ENCODE assay signal across 8 cellular contexts in the genomic region with DNA sequence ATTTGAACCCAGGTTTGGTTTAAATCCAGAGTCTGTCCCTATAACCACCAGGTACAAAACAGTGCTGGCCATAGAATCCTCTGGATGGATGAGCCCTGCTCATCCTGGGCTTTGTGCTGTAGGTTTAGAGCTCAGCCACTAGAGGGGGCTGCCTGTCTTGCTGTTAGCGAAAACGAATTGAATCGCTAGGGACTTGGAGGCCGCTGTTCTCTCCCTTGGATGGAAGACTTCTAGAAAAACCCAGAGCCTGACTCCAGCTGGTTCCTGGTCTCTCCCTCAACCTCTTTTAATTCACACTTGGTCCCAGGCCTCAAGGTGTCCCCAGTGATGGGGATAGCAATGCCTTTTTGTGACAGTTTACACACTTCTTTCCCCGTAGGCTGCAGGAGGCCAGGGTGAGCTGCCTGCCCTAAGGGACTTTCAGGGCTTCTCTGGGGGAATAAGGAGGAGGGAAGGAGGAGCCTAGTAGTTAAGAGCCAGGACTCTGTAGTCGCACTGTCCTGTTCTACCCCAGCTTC. TPM values are rescaled to one million over a fixed set of nuclear protein-coding genes. Genes with fewer than 3 reads are reported as not detected.
DNase-seq lines count a peak whose midpoint lies in the region; ATAC-seq, FAIRE-seq and TF ChIP-seq lines count a peak whose summit lies in the region.

No MANE protein-coding gene starts in this region.

- H3K27me3 ChIP-seq in GM12878 (replicated peaks in 1 of 2; ENCODE audit: control insufficient read depth in 2 of 2, insufficient read depth in 2 of 2, low read length in 1 of 2), result no peaks in the 10 kb centered on the region; a peak in 1 of 4 replicates

- CTCF ChIA-PET in GM12878 (lab: Yijun Ruan, JAX), result interaction anchor here (0.7 to 3.6 kb wide), 20 partner anchors 9 to 888 kb away, joined by 3 to 16 read pairs (median 3); a partner anchor contains a TSS

- H3K36me3 Mint-ChIP-seq in T-helper 17 cell (ENCODE audit: low read depth), result no peaks in the 10 kb centered on the region

- POLR2A ChIA-PET in GM12878 (lab: Charles Lee), result no interaction called here

- in situ Hi-C loops in GM12878 (cut with MboI), result no loop called here

- DNase-seq in GDM1 (lab: John Stamatoyannopoulos, UW), result peak; percentile 38
- DNase-seq in H4 (ENCODE audit: low spot score), result peak; percentile 70
- peak; percentile 10 for DNase-seq in NCI-H1048 (lab: John Stamatoyannopoulos, UW)
- peak; percentile 9 to 21 (median 14) for DNase-seq in T-helper 17 cell
- no peak for DNase-seq in GM12878 (ENCODE audit: low read depth, low spot score)
- peak; percentile 82 for DNase-seq in iPS-NIHi7 (ENCODE audit: extremely low spot score)
- DNase-seq in stimulated activated CD4-positive, alpha-beta T cell treated with anti-CD3 and anti-CD28 coated beads, Interleukin-15, amount 100 ng/mL, for 24 hours, result peak; percentile 58
- no peak for DNase-seq in cortex of kidney (lab: John Stamatoyannopoulos, UW)

- no peaks in the 10 kb centered on the region for H3K79me2 ChIP-seq in GM12878 (ENCODE audit: control insufficient read depth, insufficient read depth, low read length)

- H3K9me3 ChIP-seq in T-helper 17 cell (ENCODE audit: control insufficient read depth, low read length, poor library complexity, severe bottlenecking), result no peaks in the 10 kb centered on the region
- no peaks in the 10 kb centered on the region for H3K9me3 ChIP-seq in GM12878 (replicated peaks; ENCODE audit: control insufficient read depth, insufficient read depth, low read length)

- TF ChIP-seq CTCF in GM12878 (IDR thresholded peaks at IDR 0.05 in 2 of 3, conservative IDR thresholded peaks at IDR 0.05 in 1 of 3; ENCODE audit: control insufficient read depth in 2 of 3, extremely low read depth in 1 of 3, insufficient read depth in 1 of 3, low read depth in 3 of 3, low read length in 3 of 3), result peak; percentile 79 to 85 (median 83)

- 14% methylated on average over 6 of the region's 6 CpGs for WGBS in GM12878 (ENCODE audit: insufficient coverage, insufficient replicate concordance, low lambda C conversion rate, missing lambda C conversion rate)

- H3K27ac ChIP-seq in GM12878 (ENCODE audit: control insufficient read depth, insufficient read depth), result no peak overlapping the region

- TF ChIP-seq RAD21 in GM12878 (IDR thresholded peaks at IDR 0.05; ENCODE audit: insufficient read depth, low read depth, low read length), result peak; percentile 63

- no peaks in the 10 kb centered on the region for H4K20me1 ChIP-seq in GM12878 (ENCODE audit: control insufficient read depth, insufficient read depth)

- H3K27me3 Mint-ChIP-seq in T-helper 17 cell, result peaks cover 8% of the 10 kb centered on the region

- H3K36me3 ChIP-seq in GM12878 (ENCODE audit: control insufficient read depth in 2 of 2, insufficient read depth in 2 of 2, low read length in 1 of 2), result no peaks in the 10 kb centered on the region

- BruUV-seq in GM12878 (replicated peaks; lab: Mats Ljungman, UMichigan), result no TSS peak

- SMC1A ChIA-PET in GM12878 (lab: Charles Lee; ENCODE audit: uncharacterized antibody, unreplicated experiment), result interaction anchor here (0.9 to 1.0 kb wide), 2 partner anchors 20 to 55 kb away, joined by 3 read pairs; no protein-coding TSS in a partner anchor

- H3K4me1 ChIP-seq in GM12878 (ENCODE audit: control insufficient read depth, insufficient read depth, low read length), result no peaks in the 10 kb centered on the region

- FAIRE-seq in GM12878 (lab: Jason Lieb, UNC), result no peak

- H3K4me3 ChIP-seq in GM12878, result no peak overlapping the region

- TF ChIP-seq EP300 in GM12878 (IDR thresholded peaks at IDR 0.05; ENCODE audit: borderline replicate concordance in 1 of 2, control insufficient read depth in 1 of 2, low read depth in 2 of 2, low read length in 2 of 2), result no peak

- H3K4me2 ChIP-seq in GM12878 (ENCODE audit: control insufficient read depth, insufficient read depth), result no peak overlapping the region

- no peak for TF ChIP-seq POLR2A in GM12878 (IDR thresholded peaks at IDR 0.05; ENCODE audit: low read depth, low read length)

- peak overlapping the region; percentile 49 for H3K4me3 Mint-ChIP-seq in T-helper 17 cell

- H3K4me1 Mint-ChIP-seq in T-helper 17 cell, result no peaks in the 10 kb centered on the region

- H3K9ac ChIP-seq in GM12878 (ENCODE audit: control insufficient read depth, insufficient read depth, low read length), result no peak overlapping the region

- H2AFZ ChIP-seq in GM12878 (ENCODE audit: control insufficient read depth, low read depth, low read length), result no peak overlapping the region

- RAD21 ChIA-PET in GM12878 (lab: Charles Lee; ENCODE audit: unreplicated experiment), result interaction anchor here (1.2 to 1.3 kb wide), 2 partner anchors 9 to 20 kb away, joined by 4 to 6 read pairs; a partner anchor contains a TSS

- intact Hi-C loops in GM12878 (cut with micrococcal nuclease; ENCODE audit: unreplicated experiment), result loop anchor here (5.0 to 10.0 kb wide), 3 partner anchors 410 to 1000 kb away; no protein-coding TSS in a partner anchor

- no peak overlapping the region for H3K27ac Mint-ChIP-seq in T-helper 17 cell

- ATAC-seq in T-helper 17 cell (peak; percentile 60), GM12878 (peak; percentile 79)

TF ChIP-seq in GM12878, 131 proteins besides CTCF, POLR2A, EP300 and RAD21:
- TF ChIP-seq SMC3 (IDR thresholded peaks at IDR 0.05; ENCODE audit: borderline replicate concordance, low read length) (peak; percentile 46; the same call in 1 of the 2 replicates), ZNF207 (IDR thresholded peaks at IDR 0.05; ENCODE audit: borderline replicate concordance) (no peak)

RNA-seq across cellular contexts. Expression of a gene that starts 8.7 kb away (rescaled TPM):
- total RNA-seq in H4 (2014; rRNA removed; shearing (Covaris generic)), result not detected in 2 replicates
- total RNA-seq in T-helper 17 cell (not detected), GM12878 (2014; rRNA removed) (not detected in 2 replicates), GM12878 (2014; rRNA removed; fragmentation: Illumina TruSeq; extraction: Trizol) (not detected in 2 replicates), GM12878 (2021) (not detected in 2 replicates)
- total RNA-seq in GM12878 (2013; cell fraction: nucleolus; rRNA removed), result not detected in 2 replicates
- not detected for polyA plus RNA-seq in GM12878 (2011; ENCODE audit: low read depth)
- polyA plus RNA-seq in GM12878 (2011; rRNA removed) (not detected in 2 replicates), GM12878 (2014; fragmentation: Illumina TruSeq; extraction: Trizol) (not detected in 2 replicates), GM12878 (2014; fragmentation: Nextera tagmentation; extraction: Ambion mirVana) (not detected), GM12878 (2014; rRNA removed) (not detected in 2 replicates), GM12878 (2016; fragmentation: Nextera tagmentation; extraction: Ambion mirVana) (not detected)
- not detected in 2 replicates for polyA plus RNA-seq in GM12878 (2011; cell fraction: cytosol; rRNA removed)
- not detected in 2 replicates for polyA plus RNA-seq in GM12878 (2011; cell fraction: nucleus; rRNA removed)
- polyA plus RNA-seq in GM12878 (2012), result not detected in 2 replicates
- not detected in 2 replicates for polyA minus RNA-seq in GM12878 (2011; rRNA and poly(A)+ RNA removed)
- polyA minus RNA-seq in GM12878 (2011; cell fraction: cytosol; rRNA and poly(A)+ RNA removed), result not detected in 2 replicates
- polyA minus RNA-seq in GM12878 (2011; cell fraction: nucleus; rRNA and poly(A)+ RNA removed), result not detected in 2 replicates

RNA-seq across cellular contexts. Expression of a gene that starts 25.8 kb away (rescaled TPM):
- total RNA-seq in H4 (2014; rRNA removed; shearing (Covaris generic)), result not detected in 2 replicates
- total RNA-seq in T-helper 17 cell (not detected), GM12878 (2014; rRNA removed) (0.06 TPM in 1 of 2 replicates, not detected in the other), GM12878 (2014; rRNA removed; fragmentation: Illumina TruSeq; extraction: Trizol) (not detected in 2 replicates), GM12878 (2021) (not detected in 2 replicates)
- total RNA-seq in GM12878 (2013; cell fraction: nucleolus; rRNA removed), result not detected in 2 replicates
- not detected for polyA plus RNA-seq in GM12878 (2011; ENCODE audit: low read depth)
- polyA plus RNA-seq in GM12878 (2011; rRNA removed) (not detected in 2 replicates), GM12878 (2014; fragmentation: Illumina TruSeq; extraction: Trizol) (not detected in 2 replicates), GM12878 (2014; fragmentation: Nextera tagmentation; extraction: Ambion mirVana) (not detected), GM12878 (2014; rRNA removed) (not detected in 2 replicates), GM12878 (2016; fragmentation: Nextera tagmentation; extraction: Ambion mirVana) (not detected)
- polyA plus RNA-seq in GM12878 (2011; cell fraction: cytosol; rRNA removed), result not detected in 2 replicates
- polyA plus RNA-seq in GM12878 (2011; cell fraction: nucleus; rRNA removed), result 0.03 TPM in 1 of 2 replicates, not detected in the other
- polyA plus RNA-seq in GM12878 (2012), result not detected in 2 replicates
- not detected in 2 replicates for polyA minus RNA-seq in GM12878 (2011; rRNA and poly(A)+ RNA removed)
- not detected in 2 replicates for polyA minus RNA-seq in GM12878 (2011; cell fraction: cytosol; rRNA and poly(A)+ RNA removed)
- polyA minus RNA-seq in GM12878 (2011; cell fraction: nucleus; rRNA and poly(A)+ RNA removed), result not detected in 2 replicates

Comparison
In these comparisons a context has a peak if more than half of its experiments do, and no peak if none do; other contexts are left out.
1. DNase-seq: peak in GDM1 (single experiment), H4 (single experiment), NCI-H1048 (single experiment), T-helper 17 cell (3 of 3), iPS-NIHi7 (single experiment) and stimulated activated CD4-positive, alpha-beta T cell treated with anti-CD3 and anti-CD28 coated beads, Interleukin-15, amount 100 ng/mL, for 24 hours (single experiment); none in GM12878 (single experiment) and cortex of kidney (single experiment).